ENCODE assay signal across 15 cellular contexts in genomic region chr1:87603636-87604035, GRCh38.
DNase-seq lines count a peak whose midpoint lies in the region; ATAC-seq and TF ChIP-seq lines count a peak whose summit lies in the region.
"Had no signal": no experiment of that assay in that cellular context is flagged by ENCODE, and none has a peak within 500 bp of the region (broad histone marks: within the 10 kb centered on the region; RNA-seq: fewer than 3 reads in every experiment).

No MANE protein-coding gene starts in this region.

- TF ChIP-seq POLR2A in esophagus squamous epithelium (IDR thresholded peaks at IDR 0.05), result no peak

- 61 to 82% methylated on average over 1 of the region's 1 CpG for WGBS in esophagus squamous epithelium, 2 donors

- intact Hi-C loops in esophagus squamous epithelium (cut with DNase I) (no loop called here), tibial artery (cut with DNase I; ENCODE audit: low total_unique reads) (no loop called here)

- H3K9ac ChIP-seq in neural cell (ENCODE audit: low read length), result no peak overlapping the region
- H3K9ac ChIP-seq: BLaER1 had no signal

- H4K20me1 ChIP-seq in neural cell (ENCODE audit: insufficient read depth), result no peaks in the 10 kb centered on the region
- H4K20me1 ChIP-seq: BLaER1 had no signal

- no peak overlapping the region for H2AFZ ChIP-seq in neural cell (ENCODE audit: low read depth, low read length)

- H3K9me3 ChIP-seq in esophagus squamous epithelium, result no peaks in the 10 kb centered on the region
- no peaks in the 10 kb centered on the region for H3K9me3 ChIP-seq in neural cell (ENCODE audit: low read length)
- peaks cover 0 to 3% (median 0%) of the 10 kb centered on the region in 3 donors for H3K9me3 ChIP-seq in tibial artery

- no peaks in the 10 kb centered on the region for H3K36me3 ChIP-seq in esophagus squamous epithelium
- no peaks in the 10 kb centered on the region for H3K36me3 ChIP-seq in neural cell (ENCODE audit: insufficient read depth, low read length)
- H3K36me3 ChIP-seq in tibial artery, result no peaks in the 10 kb centered on the region
- H3K36me3 ChIP-seq: BLaER1 had no signal

- peaks cover 0 to 18% (median 0%) of the 10 kb centered on the region in 3 donors for H3K4me1 ChIP-seq in esophagus squamous epithelium
- peaks cover 0 to 9% (median 0%) of the 10 kb centered on the region in 4 donors for H3K4me1 ChIP-seq in tibial artery

- H3F3A ChIP-seq in neural cell (ENCODE audit: insufficient read depth, low read length, poor library complexity, severe bottlenecking), result peaks cover 15% of the 10 kb centered on the region

- H3K79me2 ChIP-seq in neural cell (replicated peaks; ENCODE audit: insufficient read depth, low read length), result no peaks in the 10 kb centered on the region

- H3K9me2 ChIP-seq in neural cell (ENCODE audit: insufficient read depth, low read length), result no peaks in the 10 kb centered on the region

- H3K4me3 ChIP-seq in esophagus squamous epithelium (no peak overlapping the region), neural cell (ENCODE audit: low read length) (no peak overlapping the region), tibial artery (no peak overlapping the region)
- H3K4me3 ChIP-seq: BLaER1 had no signal

- H3K27me3 ChIP-seq in esophagus squamous epithelium, result no peaks in the 10 kb centered on the region
- H3K27me3 ChIP-seq in neural cell (ENCODE audit: insufficient read depth, low read depth, low read length), result no peaks in the 10 kb centered on the region
- H3K27me3 ChIP-seq in tibial artery, result no peaks in the 10 kb centered on the region
- H3K27me3 ChIP-seq: BLaER1 had no signal

- TF ChIP-seq CTCF in esophagus squamous epithelium (IDR thresholded peaks at IDR 0.05) (no peak), neural cell (IDR thresholded peaks at IDR 0.05; ENCODE audit: poor library complexity, severe bottlenecking) (no peak), tibial artery (IDR thresholded peaks at IDR 0.05) (no peak)

- H3K27ac ChIP-seq in esophagus squamous epithelium (peak overlapping the region in 3 of 4 donors; percentile 45 to 67 (median 55)), neural cell (ENCODE audit: low read length) (peak overlapping the region; percentile 29), tibial artery (no peak overlapping the region)
- H3K27ac ChIP-seq: BLaER1 had no signal

- no peak for ATAC-seq in HG02981 (IDR thresholded peaks at IDR 0.05; ENCODE audit: unreplicated experiment)
- ATAC-seq: CD8-positive, alpha-beta T cell; HepG2 had no signal

- DNase-seq in NCI-H82 (lab: John Stamatoyannopoulos, UW), result peak; percentile 10
- no peak for DNase-seq in NCI-H82 treated with DMSO at 0.1 percent for 48 hours (lab: John Stamatoyannopoulos, UW; ENCODE audit: unreplicated experiment)
- DNase-seq in esophagus squamous epithelium (lab: John Stamatoyannopoulos, UW), result no peak
- DNase-seq in tibial artery, result no peak
- DNase-seq in T-helper 2 cell, result no peak
- DNase-seq: 8988T; Calu3; CD8-positive, alpha-beta T cell; DMS79 treated with DMSO at 0.1 percent for 48 hours; GF-D8; H9 had no signal

- peak; percentile 88 for TF ChIP-seq EP300 in neural cell (conservative IDR thresholded peaks at IDR 0.05; ENCODE audit: poor library complexity, severe bottlenecking)

- peak overlapping the region; percentile 24 for H3K4me2 ChIP-seq in neural cell (ENCODE audit: low read length)
- H3K4me2 ChIP-seq: BLaER1 had no signal

- TF ChIP-seq RAD21 in neural cell (conservative IDR thresholded peaks at IDR 0.05), result no peak

TF ChIP-seq in neural cell, 6 proteins besides CTCF, POLR2A, EP300 and RAD21:
- no peak for TF ChIP-seq MXI1 (conservative IDR thresholded peaks at IDR 0.05; ENCODE audit: poor library complexity, severe bottlenecking)
- TF ChIP-seq POLR2AphosphoS5 (IDR thresholded peaks at IDR 0.05), result peak; percentile 45
TF ChIP-seq in neural cell: peak in this region for 1.

Comparison
In these comparisons a context has a peak if more than half of its experiments do, and no peak if none do; other contexts are left out.
1. H3K27ac ChIP-seq: peak in esophagus squamous epithelium (3 of 4) and neural cell (single experiment); none in tibial artery (0 of 2).